Comparison of ENCODE assay signal across 9 cellular contexts in genomic region chrX:103157511-103158316, GRCh38. TPM values are rescaled to one million over a fixed set of nuclear protein-coding genes. Genes with fewer than 3 reads are reported as not detected.
DNase-seq lines count a peak whose midpoint lies in the region; ATAC-seq, FAIRE-seq and TF ChIP-seq lines count a peak whose summit lies in the region.
"Had no signal": no experiment of that assay in that cellular context is flagged by ENCODE, and none has a peak within 500 bp of the region (broad histone marks: within the 10 kb centered on the region; RNA-seq: fewer than 3 reads in every experiment).

No MANE protein-coding gene starts in this region.

- H3K4me1 Mint-ChIP-seq in activated CD4-positive, alpha-beta memory T cell treated with anti-CD3 and anti-CD28 coated beads for 36 hours (ENCODE audit: low read depth): no peaks in the 10 kb centered on the region
- H3K4me1 Mint-ChIP-seq: brain had no signal

- no peaks in the 10 kb centered on the region for H3K9me3 ChIP-seq in right atrium auricular region
- H3K9me3 ChIP-seq in OCI-LY7 (ENCODE audit: low read length): no peaks in the 10 kb centered on the region
- H3K9me3 ChIP-seq in endothelial cell of umbilical vein (replicated peaks; ENCODE audit: control insufficient read depth, insufficient read depth, low read length): no peaks in the 10 kb centered on the region
- no peaks in the 10 kb centered on the region for H3K9me3 ChIP-seq in parathyroid adenoma (ENCODE audit: control insufficient read depth, low read length)

- H3K4me2 ChIP-seq in OCI-LY7 (ENCODE audit: low read length) (no peak overlapping the region), endothelial cell of umbilical vein (ENCODE audit: insufficient read depth, low read length) (peak overlapping the region; percentile 21), parathyroid adenoma (ENCODE audit: low read length) (no peak overlapping the region)

- POLR2A ChIA-PET in OCI-LY7 (lab: Charles Lee) (interaction anchor here (0.8 kb wide), 1 partner anchor 208 kb away, joined by 4 read pairs; no protein-coding TSS in a partner anchor), endothelial cell of umbilical vein (lab: Charles Lee) (no interaction called here)
- POLR2A ChIA-PET in activated CD4-positive, alpha-beta memory T cell treated with anti-CD3 and anti-CD28 coated beads for 36 hours (lab: Charles Lee): no interaction called here

- no peaks in the 10 kb centered on the region for H3K27me3 Mint-ChIP-seq in activated CD4-positive, alpha-beta memory T cell treated with anti-CD3 and anti-CD28 coated beads for 36 hours

- H2AFZ ChIP-seq in OCI-LY7 (ENCODE audit: low read length) (no peak overlapping the region), endothelial cell of umbilical vein (ENCODE audit: low read depth, low read length) (no peak overlapping the region), parathyroid adenoma (no peak overlapping the region)

- no peak for TF ChIP-seq POLR2A in endothelial cell of umbilical vein (IDR thresholded peaks at IDR 0.05; ENCODE audit: low read depth, low read length)

- no peaks in the 10 kb centered on the region for H3K9me3 Mint-ChIP-seq in activated CD4-positive, alpha-beta memory T cell treated with anti-CD3 and anti-CD28 coated beads for 36 hours

- CTCF ChIA-PET in OCI-LY7 (lab: Charles Lee; ENCODE audit: unreplicated experiment) (no interaction called here), endothelial cell of umbilical vein (lab: Charles Lee) (interaction anchor here (1.0 kb wide), 4 partner anchors 91 to 257 kb away, joined by 3 to 15 read pairs (median 4); no protein-coding TSS in a partner anchor)
- CTCF ChIA-PET in activated CD4-positive, alpha-beta memory T cell treated with anti-CD3 and anti-CD28 coated beads for 36 hours (lab: Charles Lee): interaction anchor here (0.8 to 1.6 kb wide), 3 partner anchors 175 to 208 kb away, joined by 3 to 12 read pairs (median 3); no protein-coding TSS in a partner anchor

- H3K4me1 ChIP-seq in right atrium auricular region (no peaks in the 10 kb centered on the region), OCI-LY7 (ENCODE audit: insufficient read depth, low read length, poor library complexity, severe bottlenecking) (no peaks in the 10 kb centered on the region), endothelial cell of umbilical vein (ENCODE audit: control insufficient read depth, extremely low read depth, insufficient read depth, low read length) (peaks cover 2% of the 10 kb centered on the region), parathyroid adenoma (no peaks in the 10 kb centered on the region)

- H3K36me3 Mint-ChIP-seq in activated CD4-positive, alpha-beta memory T cell treated with anti-CD3 and anti-CD28 coated beads for 36 hours: no peaks in the 10 kb centered on the region
- H3K36me3 Mint-ChIP-seq: brain had no signal

- no peaks in the 10 kb centered on the region for H3K36me3 ChIP-seq in right atrium auricular region
- H3K36me3 ChIP-seq in OCI-LY7 (ENCODE audit: insufficient read depth, low read length): no peaks in the 10 kb centered on the region
- H3K36me3 ChIP-seq in endothelial cell of umbilical vein (ENCODE audit: control insufficient read depth in 2 of 2, extremely low read depth in 1 of 2, insufficient read depth in 2 of 2, low read length in 2 of 2): no peaks in the 10 kb centered on the region
- no peaks in the 10 kb centered on the region for H3K36me3 ChIP-seq in parathyroid adenoma (ENCODE audit: control insufficient read depth, insufficient read depth, low read length)

- no peaks in the 10 kb centered on the region for H3K9me2 ChIP-seq in OCI-LY7 (ENCODE audit: insufficient read depth, low read length)

- H3K27me3 ChIP-seq in right atrium auricular region: no peaks in the 10 kb centered on the region
- no peaks in the 10 kb centered on the region for H3K27me3 ChIP-seq in endothelial cell of umbilical vein (ENCODE audit: control insufficient read depth in 2 of 2, insufficient read depth in 2 of 2, low read length in 2 of 2)
- H3K27me3 ChIP-seq in parathyroid adenoma (ENCODE audit: control insufficient read depth, insufficient read depth, low read length): no peaks in the 10 kb centered on the region

- dilution Hi-C loops in endothelial cell of umbilical vein (cut with MboI; ENCODE audit: extremely low pct_ligation_motif_present, low sequenced_read_pairs): no loop called here

- DNase-seq in right atrium auricular region (ENCODE audit: low spot score): no peak
- no peak for DNase-seq in left cardiac atrium
- peak; percentile 15 for DNase-seq in OCI-LY7 (ENCODE audit: low spot score)
- peak; percentile 58 for DNase-seq in endothelial cell of umbilical vein (ENCODE audit: low read depth, low spot score)
- no peak for DNase-seq in activated CD4-positive, alpha-beta memory T cell treated with anti-CD3 and anti-CD28 coated beads for 36 hours

- no peak overlapping the region for H3K4me3 ChIP-seq in right atrium auricular region
- H3K4me3 ChIP-seq in OCI-LY7 (ENCODE audit: low read depth, low read length, poor library complexity, severe bottlenecking): no peak overlapping the region
- no peak overlapping the region for H3K4me3 ChIP-seq in endothelial cell of umbilical vein (replicated peaks in 1 of 3; ENCODE audit: insufficient read depth in 1 of 3, low read depth in 1 of 3, low read length in 3 of 3)
- no peak overlapping the region for H3K4me3 ChIP-seq in parathyroid adenoma (ENCODE audit: low read depth, low read length)

- no peak overlapping the region for H3K4me3 Mint-ChIP-seq in activated CD4-positive, alpha-beta memory T cell treated with anti-CD3 and anti-CD28 coated beads for 36 hours
- H3K4me3 Mint-ChIP-seq: brain had no signal

- ATAC-seq in left cardiac atrium: no peak
- peak; percentile 51 for ATAC-seq in HG02938 (IDR thresholded peaks at IDR 0.05; ENCODE audit: unreplicated experiment)
- no peak for ATAC-seq in HG03108 (IDR thresholded peaks at IDR 0.05; ENCODE audit: unreplicated experiment)

- intact Hi-C loops in left cardiac atrium (cut with DNase I) (loop anchor here in 1 of 2 donors (5.0 kb wide), 1 partner anchor 205 kb away; no protein-coding TSS in a partner anchor), OCI-LY7 (cut with micrococcal nuclease; ENCODE audit: unreplicated experiment) (loop anchor here (10.0 kb wide), 1 partner anchor 203 kb away; no protein-coding TSS in a partner anchor), endothelial cell of umbilical vein (cut with micrococcal nuclease) (loop anchor here (1.0 to 5.0 kb wide), 3 partner anchors 95 to 223 kb away; partner anchors contain the start of gene BEX1)
- intact Hi-C loops in activated CD4-positive, alpha-beta memory T cell treated with anti-CD3 and anti-CD28 coated beads for 36 hours (cut with micrococcal nuclease): loop anchor here (1.0 kb wide), 1 partner anchor 206 kb away; no protein-coding TSS in a partner anchor

- no peaks in the 10 kb centered on the region for H3K9me1 ChIP-seq in endothelial cell of umbilical vein (replicated peaks; ENCODE audit: control insufficient read depth, extremely low read depth, insufficient read depth, low read length)

- peak; percentile 54 to 67 for TF ChIP-seq CTCF in right atrium auricular region (IDR thresholded peaks at IDR 0.05)
- peak; percentile 75 for TF ChIP-seq CTCF in OCI-LY7 (conservative IDR thresholded peaks at IDR 0.05; ENCODE audit: low read length)
- peak; percentile 33 to 34 for TF ChIP-seq CTCF in endothelial cell of umbilical vein (IDR thresholded peaks at IDR 0.05; ENCODE audit: extremely low read depth in 1 of 2, insufficient read depth in 1 of 2, low read depth in 1 of 2, low read length in 2 of 2)
- peak; percentile 59 for TF ChIP-seq CTCF in parathyroid adenoma (IDR thresholded peaks at IDR 0.05)

- FAIRE-seq in endothelial cell of umbilical vein (lab: Jason Lieb, UNC): peak; percentile 65

- H3K9ac ChIP-seq in endothelial cell of umbilical vein (replicated peaks; ENCODE audit: extremely low read depth, insufficient read depth, low read length): no peak overlapping the region
- H3K9ac ChIP-seq in parathyroid adenoma: no peak overlapping the region

- H3K27ac ChIP-seq in right atrium auricular region: no peak overlapping the region
- H3K27ac ChIP-seq in OCI-LY7 (ENCODE audit: low read depth, low read length, poor library complexity, severe bottlenecking): no peak overlapping the region
- no peak overlapping the region for H3K27ac ChIP-seq in endothelial cell of umbilical vein (ENCODE audit: insufficient read depth, low read depth, low read length)
- no peak overlapping the region for H3K27ac ChIP-seq in parathyroid adenoma

- H4K20me1 ChIP-seq in OCI-LY7 (ENCODE audit: insufficient read depth, low read length): no peaks in the 10 kb centered on the region
- H4K20me1 ChIP-seq in endothelial cell of umbilical vein (replicated peaks; ENCODE audit: control insufficient read depth, extremely low read depth, insufficient read depth, low read length): no peaks in the 10 kb centered on the region

- BruUV-seq in OCI-LY7 (replicated peaks; lab: Mats Ljungman, UMichigan): no TSS peak
- no TSS peak for BruUV-seq in endothelial cell of umbilical vein (replicated peaks; lab: Mats Ljungman, UMichigan)

- H3K79me2 ChIP-seq in OCI-LY7 (ENCODE audit: insufficient read depth, low read depth, low read length) (no peaks in the 10 kb centered on the region), endothelial cell of umbilical vein (ENCODE audit: control insufficient read depth, insufficient read depth, low read length) (no peaks in the 10 kb centered on the region), parathyroid adenoma (no peaks in the 10 kb centered on the region)

- H3K27ac Mint-ChIP-seq in activated CD4-positive, alpha-beta memory T cell treated with anti-CD3 and anti-CD28 coated beads for 36 hours: no peak overlapping the region
- H3K27ac Mint-ChIP-seq: brain had no signal

TF ChIP-seq in endothelial cell of umbilical vein, 7 proteins besides CTCF, POLR2A, EP300 and RAD21:
- TF ChIP-seq FOS (IDR thresholded peaks at IDR 0.05; ENCODE audit: borderline replicate concordance, insufficient read depth, low read length) (no peak), GATA2 (IDR thresholded peaks at IDR 0.05; ENCODE audit: insufficient read depth, insufficient read length, low read depth, low read length) (peak; percentile 61)
TF ChIP-seq in endothelial cell of umbilical vein: peak in this region for 1.

RNA-seq across cellular contexts. Expression of gene BEX4, which starts 57.2 kb away (rescaled TPM):
- total RNA-seq in right atrium auricular region (10 to 100 TPM; 72.2 to 74.9 TPM), left cardiac atrium (10 to 100 TPM; 47.5 to 68.8 TPM), OCI-LY7 (2022) (not detected in 2 replicates), endothelial cell of umbilical vein (28.0 and 30.3 TPM in 2 replicates)
- not detected in 2 replicates for total RNA-seq in OCI-LY7 (2014; rRNA removed; shearing (Covaris generic))
- polyA plus RNA-seq in endothelial cell of umbilical vein: 12.9 and 17.8 TPM in 2 replicates
- 24.0 and 26.0 TPM in 2 replicates for polyA plus RNA-seq in endothelial cell of umbilical vein (2011; cell fraction: cytosol; rRNA removed)
- 13.2 and 20.8 TPM in 2 replicates for polyA plus RNA-seq in endothelial cell of umbilical vein (2011; cell fraction: nucleus; rRNA removed)
- 33.6 and 41.1 TPM in 2 replicates for polyA plus RNA-seq in endothelial cell of umbilical vein (2012)
- polyA minus RNA-seq in endothelial cell of umbilical vein: 6.8 and 7.3 TPM in 2 replicates
- not detected for polyA minus RNA-seq in endothelial cell of umbilical vein (2011; cell fraction: cytosol; rRNA and poly(A)+ RNA removed)
- polyA minus RNA-seq in endothelial cell of umbilical vein (2011; cell fraction: nucleus; rRNA and poly(A)+ RNA removed): 4.0 and 4.4 TPM in 2 replicates
- total RNA-seq in activated CD4-positive, alpha-beta memory T cell treated with anti-CD3 and anti-CD28 coated beads for 36 hours: 10 to 100 TPM in 1 of 2 experiments, 1 to 10 TPM in 1; 8.0 to 11.5 TPM

Comparison
In these comparisons a context has a peak if more than half of its experiments do, and no peak if none do; other contexts are left out.
1. DNase-seq: peak in OCI-LY7 (single experiment) and endothelial cell of umbilical vein (single experiment); none in right atrium auricular region (single experiment), left cardiac atrium (single experiment) and activated CD4-positive, alpha-beta memory T cell treated with anti-CD3 and anti-CD28 coated beads for 36 hours (single experiment).
2. RNA of gene BEX4, which starts 57.2 kb away (total RNA-seq): 72.2 to 74.9 TPM in right atrium auricular region, 47.5 to 68.8 TPM in left cardiac atrium, 28.0 to 30.3 TPM in endothelial cell of umbilical vein and 8.0 to 11.5 TPM in activated CD4-positive, alpha-beta memory T cell treated with anti-CD3 and anti-CD28 coated beads for 36 hours; not detected in OCI-LY7; every median in the first group is over 4 times any median in the second.
3. Peak in every context shown above with its lines, with median percentiles within 50 percentile points of each other: CTCF ChIP-seq.